ENCODE assay signal across 1 cellular context in the genomic region with DNA sequence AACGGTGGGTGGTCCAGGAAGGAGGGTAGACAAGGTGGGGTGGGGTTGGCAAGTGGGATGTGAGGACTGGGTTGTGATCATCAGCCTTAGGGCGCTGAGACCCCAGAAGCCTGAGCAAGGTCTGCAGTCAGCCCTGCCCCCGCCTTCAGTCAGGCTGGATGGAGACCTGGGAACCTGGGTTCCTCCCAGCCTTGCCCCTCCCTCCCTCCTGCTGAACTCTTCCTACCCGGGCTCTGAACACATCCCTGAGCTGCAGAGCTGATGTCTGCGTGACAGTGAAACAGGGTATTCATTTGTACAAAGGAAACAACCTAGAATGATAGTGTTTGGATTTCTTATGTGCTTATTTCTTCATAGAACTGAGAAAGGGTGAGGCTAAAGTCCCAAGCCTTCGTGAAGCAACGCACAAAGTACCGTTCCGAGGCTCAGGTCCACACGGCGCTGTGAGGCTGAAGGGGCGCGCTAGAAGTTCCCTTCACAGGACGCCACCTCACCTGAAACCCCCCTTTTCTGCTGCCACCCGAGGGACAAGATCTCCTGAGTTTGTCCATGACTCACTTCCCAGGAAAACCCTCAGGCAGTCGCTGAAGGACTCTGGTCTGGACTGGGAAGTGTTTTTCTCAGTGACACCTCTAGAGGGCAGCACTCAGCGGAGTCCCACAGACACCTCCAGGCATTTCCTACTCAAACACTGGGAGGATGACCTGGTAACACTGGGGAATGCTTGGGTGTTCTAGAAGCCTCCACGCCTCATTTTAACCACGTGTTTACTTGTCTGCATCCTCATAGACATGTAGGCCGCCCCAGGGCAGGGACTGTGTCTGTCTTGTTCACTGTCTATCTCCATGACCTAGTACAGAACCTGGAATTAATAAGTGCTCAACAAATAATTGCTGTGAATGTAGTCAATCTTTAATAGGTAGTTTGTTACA.
TF ChIP-seq lines count a peak whose summit lies in the region.

No MANE protein-coding gene starts in this region.

TF ChIP-seq in K562, 482 proteins besides CTCF, POLR2A, EP300 and RAD21 (continued from another document):
- peak; percentile 45; the same call in 1 of the 2 replicates for TF ChIP-seq L3MBTL2 (IDR thresholded peaks at IDR 0.05)
- 0 out of 2 replicates have a peak, but pooled peaks have one; percentile 17 for TF ChIP-seq CTBP1 (IDR thresholded peaks at IDR 0.05; ENCODE audit: borderline replicate concordance)
- TF ChIP-seq, protein P1, sequence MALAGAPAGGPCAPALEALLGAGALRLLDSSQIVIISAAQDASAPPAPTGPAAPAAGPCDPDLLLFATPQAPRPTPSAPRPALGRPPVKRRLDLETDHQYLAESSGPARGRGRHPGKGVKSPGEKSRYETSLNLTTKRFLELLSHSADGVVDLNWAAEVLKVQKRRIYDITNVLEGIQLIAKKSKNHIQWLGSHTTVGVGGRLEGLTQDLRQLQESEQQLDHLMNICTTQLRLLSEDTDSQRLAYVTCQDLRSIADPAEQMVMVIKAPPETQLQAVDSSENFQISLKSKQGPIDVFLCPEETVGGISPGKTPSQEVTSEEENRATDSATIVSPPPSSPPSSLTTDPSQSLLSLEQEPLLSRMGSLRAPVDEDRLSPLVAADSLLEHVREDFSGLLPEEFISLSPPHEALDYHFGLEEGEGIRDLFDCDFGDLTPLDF (CRISPR knock-in tag; IDR thresholded peaks at IDR 0.05): no peak
- 0 out of 2 replicates have a peak, but pooled peaks have one; percentile 57 for TF ChIP-seq XRCC5 (IDR thresholded peaks at IDR 0.05; ENCODE audit: low read depth, low read length)
- no peak for TF ChIP-seq RFX5 (IDR thresholded peaks at IDR 0.05; ENCODE audit: low read depth, low read length)
- 0 out of 4 replicates have a peak, but pooled peaks of 1 of the 2 experiments have one; percentile 18 for TF ChIP-seq RCOR1 (IDR thresholded peaks at IDR 0.05; ENCODE audit: borderline replicate concordance in 1 of 2, low read depth in 2 of 2, low read length in 2 of 2)
- TF ChIP-seq SMC3 (conservative IDR thresholded peaks at IDR 0.05; ENCODE audit: insufficient read depth, low read depth, low read length): peak; percentile 25; the same call in 1 of the 2 replicates
